ENCODE assay signal across 9 cellular contexts in genomic region chr2:196601430-196602306, GRCh38. TPM values are rescaled to one million over a fixed set of nuclear protein-coding genes. Genes with fewer than 3 reads are reported as not detected.
DNase-seq lines count a peak whose midpoint lies in the region; ATAC-seq and TF ChIP-seq lines count a peak whose summit lies in the region.
"Had no signal": no experiment of that assay in that cellular context is flagged by ENCODE, and none has a peak within 500 bp of the region (broad histone marks: within the 10 kb centered on the region; RNA-seq: fewer than 3 reads in every experiment).

No MANE protein-coding gene starts in this region.

- H3K4me3 ChIP-seq in SJSA1 (no peak overlapping the region), stomach (no peak overlapping the region)
- H3K4me3 ChIP-seq: lung had no signal

- CTCF ChIA-PET in HEK293T (lab: Yijun Ruan, JAX): no interaction called here

- peaks cover 27% of the 10 kb centered on the region for H3K4me1 Mint-ChIP-seq in glutamatergic neuron (ENCODE audit: low read depth, unreplicated experiment)

- H3K4me1 ChIP-seq in SJSA1 (replicated peaks) (peaks cover 35% of the 10 kb centered on the region), stomach (peaks cover 0 to 1% (median 0%) of the 10 kb centered on the region in 4 donors)

- H3K9me3 ChIP-seq in SJSA1 (replicated peaks): no peaks in the 10 kb centered on the region
- H3K9me3 ChIP-seq in stomach: no peaks in the 10 kb centered on the region

- peak overlapping the region; percentile 94 for H3K27ac Mint-ChIP-seq in glutamatergic neuron (ENCODE audit: unreplicated experiment)

- no peak for TF ChIP-seq EP300 in stomach (IDR thresholded peaks at IDR 0.05)

- DNase-seq in HEK293T (ENCODE audit: extremely low spot score) (peak; percentile 15), SJSA1 (ENCODE audit: low read depth in 1 of 2, low spot score in 2 of 2) (peak; percentile 72 to 94), glutamatergic neuron (peak; percentile 74), stomach (peak; percentile 26), COR-L47 (lab: John Stamatoyannopoulos, UW) (no peak)
- DNase-seq in stimulated activated CD4-positive, alpha-beta T cell treated with anti-CD3 and anti-CD28 coated beads, Interleukin-4, amount 100 ng/mL, for 24 hours: no peak
- DNase-seq: activated T-cell treated with anti-CD3 and anti-CD28 coated beads, Interleukin-2, amount 50 U/mL, for 1 hour had no signal

- no peaks in the 10 kb centered on the region for H3K27me3 ChIP-seq in SJSA1 (replicated peaks)
- peaks cover 0 to 8% (median 0%) of the 10 kb centered on the region in 3 donors for H3K27me3 ChIP-seq in stomach

- POLR2A ChIA-PET in HEK293T (lab: Yijun Ruan, JAX): interaction anchor here (1.0 kb wide), 1 partner anchor 38 kb away, joined by 3 read pairs; the partner anchor contains the start of gene CCDC150

- H3K4me3 Mint-ChIP-seq in glutamatergic neuron (ENCODE audit: unreplicated experiment): peak overlapping the region; percentile 55

- H3K36me3 Mint-ChIP-seq in glutamatergic neuron (ENCODE audit: unreplicated experiment): no peaks in the 10 kb centered on the region

- intact Hi-C loops in stomach (cut with DNase I; ENCODE audit: low total_unique reads): no loop called here

- H3K36me3 ChIP-seq in SJSA1 (no peaks in the 10 kb centered on the region), stomach (no peaks in the 10 kb centered on the region)

- peaks cover 2% of the 10 kb centered on the region for H3K27me3 Mint-ChIP-seq in glutamatergic neuron (ENCODE audit: unreplicated experiment)

- H3K27ac ChIP-seq in SJSA1 (peak overlapping the region; percentile 90), stomach (no peak overlapping the region)

- ATAC-seq in GM19452 (IDR thresholded peaks at IDR 0.05; ENCODE audit: unreplicated experiment): no peak

- WGBS in stomach, 5 donors: 57 to 66% (median 63%) methylated on average over 11 to 13 of the region's 13 CpGs

- H3K9me3 Mint-ChIP-seq in glutamatergic neuron (ENCODE audit: unreplicated experiment): peaks cover 4% of the 10 kb centered on the region

- TF ChIP-seq CTCF in glutamatergic neuron (IDR thresholded peaks at IDR 0.05; ENCODE audit: partially characterized antibody, unreplicated experiment) (no peak), stomach (IDR thresholded peaks at IDR 0.05) (no peak)

- no peak for TF ChIP-seq POLR2A in stomach (IDR thresholded peaks at IDR 0.05)

TF ChIP-seq in HEK293T, 16 proteins besides CTCF, POLR2A, EP300 and RAD21:
- no peak for TF ChIP-seq ZNF384 (IDR thresholded peaks at IDR 0.05)

RNA-seq across cellular contexts. Expression of gene HECW2, which starts 8.3 kb away (rescaled TPM):
- 2.7 and 3.5 TPM in 2 replicates for total RNA-seq in SJSA1 (2014; rRNA removed; shearing (Covaris generic))
- total RNA-seq in glutamatergic neuron (ENCODE audit: unreplicated experiment): 172 TPM
- 10 to 100 TPM in 1 of 5 donors, 1 to 10 TPM in 2, under 1 TPM in 2; under 0.01 to 51.0 (median 5.2) TPM for total RNA-seq in stomach
- 1 to 10 TPM in 1 of 3 donors, under 1 TPM in 2; 0.75 to 1.2 (median 0.76) TPM for polyA plus RNA-seq in stomach

RNA-seq across cellular contexts. Expression of gene CCDC150, which starts 37.8 kb away (rescaled TPM):
- total RNA-seq in SJSA1 (2014; rRNA removed; shearing (Covaris generic)): 12.2 and 15.3 TPM in 2 replicates
- total RNA-seq in glutamatergic neuron (ENCODE audit: unreplicated experiment) (25.6 TPM), stomach (10 to 100 TPM in 1 of 5 donors, 1 to 10 TPM in 3, under 1 TPM in 1; 0.29 to 19.8 (median 4.6) TPM)
- polyA plus RNA-seq in stomach: 1 to 10 TPM in 1 of 3 donors, under 1 TPM in 1, not detected in 1; 1.00 to 1.0 TPM

Comparison
In these comparisons a context has a peak if more than half of its experiments do, and no peak if none do; other contexts are left out.
1. DNase-seq: peak in HEK293T (single experiment), SJSA1 (2 of 2), glutamatergic neuron (single experiment) and stomach (single experiment); none in COR-L47 (single experiment) and stimulated activated CD4-positive, alpha-beta T cell treated with anti-CD3 and anti-CD28 coated beads, Interleukin-4, amount 100 ng/mL, for 24 hours (single experiment).